In genomic region chr15:88735212-88735611, GRCh38 we compare ENCODE assay signal across 9 cellular contexts.
"Had no signal": no experiment of that assay in that cellular context is flagged by ENCODE, and none has a peak within 500 bp of the region (broad histone marks: within the 10 kb centered on the region; RNA-seq: fewer than 3 reads in every experiment).

No MANE protein-coding gene starts in this region.

- H3K9me3 ChIP-seq: HAP-1 had no signal

- H2AFZ ChIP-seq: GM23248 had no signal

- H3K4me3 Mint-ChIP-seq: HFFc6 had no signal

- H3K36me3 ChIP-seq: HAP-1 had no signal

- H3K4me1 ChIP-seq: HAP-1 had no signal

- DNase-seq: GM23248, GOT3, H7, HFFc6, KG1 had no signal

- H3K4me3 ChIP-seq: GM23248, HAP-1 had no signal

- H3K27ac ChIP-seq: GM23248, HL-60 had no signal

- ATAC-seq: HCT116, HepG2 had no signal

- FAIRE-seq: HepG2 had no signal

- H3K27ac Mint-ChIP-seq: HFFc6 had no signal

- H3K9ac ChIP-seq: GM23248 had no signal
